In genomic region chr5:95393279-95393678, GRCh38 we compare ENCODE assay signal across 14 cellular contexts. TPM values are rescaled to one million over a fixed set of nuclear protein-coding genes. Genes with fewer than 3 reads are reported as not detected.
DNase-seq lines count a peak whose midpoint lies in the region; ATAC-seq and TF ChIP-seq lines count a peak whose summit lies in the region.
"Had no signal": no experiment of that assay in that cellular context is flagged by ENCODE, and none has a peak within 500 bp of the region (broad histone marks: within the 10 kb centered on the region; RNA-seq: fewer than 3 reads in every experiment).

No MANE protein-coding gene starts in this region.

- H4K20me1 ChIP-seq in HCT116 (ENCODE audit: insufficient read depth): no peaks in the 10 kb centered on the region
- no peaks in the 10 kb centered on the region for H4K20me1 ChIP-seq in PC-3 (ENCODE audit: low read length)

- H3K27me3 Mint-ChIP-seq in activated T-helper 17 cell treated with anti-CD3 and anti-CD28 coated beads, Interleukin-2, amount 50 U/mL, for 72 hours: peaks cover 8% of the 10 kb centered on the region

- no peak overlapping the region for H2AK5ac ChIP-seq in neuronal stem cell (ENCODE audit: low read depth, low read length)

- H3K9me2 ChIP-seq in HCT116 (ENCODE audit: insufficient read depth): no peaks in the 10 kb centered on the region
- no peaks in the 10 kb centered on the region for H3K9me2 ChIP-seq in PC-3 (replicated peaks; ENCODE audit: low read length)

- H3K79me2 ChIP-seq in HCT116 (ENCODE audit: insufficient read depth, low read length): no peaks in the 10 kb centered on the region
- no peaks in the 10 kb centered on the region for H3K79me2 ChIP-seq in PC-3 (ENCODE audit: low read length)

- H3K4me3 Mint-ChIP-seq in activated T-helper 17 cell treated with anti-CD3 and anti-CD28 coated beads, Interleukin-2, amount 50 U/mL, for 72 hours: no peak overlapping the region
- H3K4me3 Mint-ChIP-seq: CD8-positive, alpha-beta memory T cell had no signal

- no peak overlapping the region for H2BK120ac ChIP-seq in neuronal stem cell (ENCODE audit: low read depth, low read length)

- H3K9ac ChIP-seq in HCT116 (ENCODE audit: low read length) (no peak overlapping the region), PC-3 (ENCODE audit: low read length) (no peak overlapping the region), endocrine pancreas (ENCODE audit: control insufficient read depth, insufficient read depth, low read length) (no peak overlapping the region), neuronal stem cell (ENCODE audit: low read depth, low read length, poor library complexity) (no peak overlapping the region)

- H3K4me2 ChIP-seq in HCT116 (ENCODE audit: low read length) (no peak overlapping the region), PC-3 (ENCODE audit: low read length) (no peak overlapping the region), neuronal stem cell (ENCODE audit: insufficient read depth, low read length, poor library complexity, severe bottlenecking) (no peak overlapping the region)

- H3K79me1 ChIP-seq in neuronal stem cell (ENCODE audit: low read depth, low read length): no peaks in the 10 kb centered on the region

- no peaks in the 10 kb centered on the region for H3K36me3 Mint-ChIP-seq in activated T-helper 17 cell treated with anti-CD3 and anti-CD28 coated beads, Interleukin-2, amount 50 U/mL, for 72 hours (ENCODE audit: low read depth)
- H3K36me3 Mint-ChIP-seq: CD8-positive, alpha-beta memory T cell had no signal

- H3K9me3 Mint-ChIP-seq in activated T-helper 17 cell treated with anti-CD3 and anti-CD28 coated beads, Interleukin-2, amount 50 U/mL, for 72 hours: no peaks in the 10 kb centered on the region

- CTCF ChIA-PET in HCT116 (lab: Charles Lee) (no interaction called here), PC-3 (lab: Charles Lee) (no interaction called here)

- no peak overlapping the region for H3K4ac ChIP-seq in neuronal stem cell (ENCODE audit: low read length)

- H3K18ac ChIP-seq in neuronal stem cell (ENCODE audit: low read length): no peak overlapping the region

- RAD21 ChIA-PET in HCT116 (lab: Charles Lee; ENCODE audit: low non-redundant PET in 1 of 2, low total read pairs in 2 of 2, uncharacterized antibody in 2 of 2, unreplicated experiment in 2 of 2): no interaction called here

- BruUV-seq in HCT116 (replicated peaks; lab: Mats Ljungman, UMichigan) (no TSS peak), PC-3 (replicated peaks; lab: Mats Ljungman, UMichigan) (no TSS peak)

- H4K91ac ChIP-seq in neuronal stem cell (ENCODE audit: low read depth, low read length, poor library complexity): no peak overlapping the region

- no peak overlapping the region for H3K27ac Mint-ChIP-seq in activated T-helper 17 cell treated with anti-CD3 and anti-CD28 coated beads, Interleukin-2, amount 50 U/mL, for 72 hours
- H3K27ac Mint-ChIP-seq: CD8-positive, alpha-beta memory T cell had no signal

- H2AFZ ChIP-seq in HCT116 (ENCODE audit: low read depth, low read length, poor library complexity, severe bottlenecking) (peak overlapping the region; percentile 55), PC-3 (ENCODE audit: low read length) (peak overlapping the region; percentile 74; the same call in 1 of the 2 replicates), neuronal stem cell (ENCODE audit: low read length) (peak overlapping the region; percentile 67)

- no peaks in the 10 kb centered on the region for H3K4me1 Mint-ChIP-seq in activated T-helper 17 cell treated with anti-CD3 and anti-CD28 coated beads, Interleukin-2, amount 50 U/mL, for 72 hours
- H3K4me1 Mint-ChIP-seq: CD8-positive, alpha-beta memory T cell had no signal

- no peak overlapping the region for H4K8ac ChIP-seq in neuronal stem cell (ENCODE audit: low read depth, low read length)

- H2BK5ac ChIP-seq in neuronal stem cell (ENCODE audit: low read length): no peak overlapping the region

- no peak for TF ChIP-seq POLR2A in HCT116 (IDR thresholded peaks at IDR 0.05; ENCODE audit: borderline replicate concordance, extremely low read depth, insufficient read depth, insufficient read length)

- H3F3A ChIP-seq in PC-3 (ENCODE audit: low read length, unreplicated experiment): no peaks in the 10 kb centered on the region

- H3K9me3 ChIP-seq in HCT116 (ENCODE audit: control insufficient read depth in 1 of 2, insufficient read depth in 1 of 2, low read depth in 1 of 2, low read length in 2 of 2) (no peaks in the 10 kb centered on the region), PC-3 (ENCODE audit: low read length) (no peaks in the 10 kb centered on the region), endocrine pancreas (ENCODE audit: control insufficient read depth, low read length) (no peaks in the 10 kb centered on the region), neuronal stem cell (replicated peaks in 1 of 2; ENCODE audit: control insufficient read depth in 2 of 2, insufficient read depth in 1 of 2, low read depth in 1 of 2, low read length in 2 of 2) (no peaks in the 10 kb centered on the region), BE2C (no peaks in the 10 kb centered on the region; the same call in 1 of the 2 replicates)
- H3K9me3 ChIP-seq: Peyer's patch had no signal

- ATAC-seq in HCT116: no peak
- ATAC-seq in PC-3: no peak
- no peak for ATAC-seq in activated T-helper 17 cell treated with anti-CD3 and anti-CD28 coated beads, Interleukin-2, amount 50 U/mL, for 72 hours (replicated peaks)

- no peak overlapping the region for H3K27ac ChIP-seq in HCT116 (ENCODE audit: low read depth, low read length)
- no peak overlapping the region for H3K27ac ChIP-seq in PC-3 (ENCODE audit: low read length)
- H3K27ac ChIP-seq in neuronal stem cell (replicated peaks; ENCODE audit: low read length): no peak overlapping the region
- H3K27ac ChIP-seq: Peyer's patch had no signal

- POLR2A ChIA-PET in HCT116 (lab: Charles Lee): no interaction called here
- POLR2A ChIA-PET in PC-3 (lab: Charles Lee; ENCODE audit: unreplicated experiment): no interaction called here

- H3K23ac ChIP-seq in neuronal stem cell (ENCODE audit: low read depth, low read length, poor library complexity): no peak overlapping the region

- intact Hi-C loops in HCT116 (cut with micrococcal nuclease): no loop called here
- intact Hi-C loops in PC-3 (cut with micrococcal nuclease): no loop called here
- intact Hi-C loops in cardiac septum (cut with DNase I): no loop called here

- H3K4me3 ChIP-seq in HCT116 (replicated peaks in 1 of 2; ENCODE audit: low read depth in 1 of 2, low read length in 2 of 2) (no peak overlapping the region), PC-3 (ENCODE audit: low read length) (no peak overlapping the region), endocrine pancreas (ENCODE audit: control insufficient read depth, insufficient read depth, low read length) (peak overlapping the region; percentile 22), neuronal stem cell (ENCODE audit: low read length in 2 of 2) (no peak overlapping the region), BE2C (ENCODE audit: low read depth, low read length) (no peak overlapping the region)
- H3K4me3 ChIP-seq: Peyer's patch had no signal

- H3K14ac ChIP-seq in neuronal stem cell (ENCODE audit: low read length): no peak overlapping the region

- no peak overlapping the region for H2BK15ac ChIP-seq in neuronal stem cell (ENCODE audit: low read length)

- H3K36me3 ChIP-seq in HCT116 (ENCODE audit: control insufficient read depth in 1 of 2, insufficient read depth in 2 of 2, low read length in 2 of 2) (no peaks in the 10 kb centered on the region), PC-3 (ENCODE audit: low read depth, low read length) (no peaks in the 10 kb centered on the region), endocrine pancreas (ENCODE audit: control insufficient read depth, insufficient read depth, low read length) (no peaks in the 10 kb centered on the region), neuronal stem cell (replicated peaks in 1 of 2; ENCODE audit: control insufficient read depth in 2 of 2, insufficient read depth in 2 of 2, low read length in 2 of 2) (no peaks in the 10 kb centered on the region), BE2C (no peaks in the 10 kb centered on the region)
- H3K36me3 ChIP-seq: Peyer's patch had no signal

- H3K27me3 ChIP-seq in HCT116 (ENCODE audit: insufficient read depth, low read length): no peaks in the 10 kb centered on the region
- H3K27me3 ChIP-seq in PC-3 (ENCODE audit: low read length): no peaks in the 10 kb centered on the region
- H3K27me3 ChIP-seq in endocrine pancreas (ENCODE audit: control insufficient read depth, insufficient read depth, low read length): no peaks in the 10 kb centered on the region
- H3K27me3 ChIP-seq in neuronal stem cell (ENCODE audit: control insufficient read depth in 3 of 3, insufficient read depth in 3 of 3, low read depth in 1 of 3, low read length in 3 of 3): no peaks in the 10 kb centered on the region
- peaks cover 22% of the 10 kb centered on the region for H3K27me3 ChIP-seq in BE2C
- H3K27me3 ChIP-seq: Peyer's patch had no signal

- TF ChIP-seq RAD21 in HCT116 (IDR thresholded peaks at IDR 0.05; ENCODE audit: low read depth): no peak

- TF ChIP-seq CTCF in HCT116 (IDR thresholded peaks at IDR 0.05 in 2 of 3, conservative IDR thresholded peaks at IDR 0.05 in 1 of 3; ENCODE audit: borderline replicate concordance in 1 of 3, insufficient read depth in 1 of 3, low read depth in 2 of 3, low read length in 2 of 3) (no peak), PC-3 (conservative IDR thresholded peaks at IDR 0.05; ENCODE audit: low read depth, low read length) (no peak), BE2C (IDR thresholded peaks at IDR 0.05; ENCODE audit: low read depth, low read length) (no peak)

- WGBS in neuronal stem cell (ENCODE audit: extremely low coverage in 2 of 2, insufficient read length in 2 of 2, insufficient replicate concordance in 1 of 2), 2 donors: no CpG with 5 or more reads among the region's 1 CpG

- H3K4me1 ChIP-seq in HCT116 (ENCODE audit: control insufficient read depth in 1 of 2, insufficient read depth in 2 of 2, low read length in 2 of 2) (no peaks in the 10 kb centered on the region), PC-3 (ENCODE audit: insufficient read depth, low read length) (no peaks in the 10 kb centered on the region; the same call in 1 of the 2 replicates), endocrine pancreas (ENCODE audit: control insufficient read depth, insufficient read depth, low read length) (no peaks in the 10 kb centered on the region), neuronal stem cell (ENCODE audit: control insufficient read depth in 2 of 2, insufficient read depth in 1 of 2, low read depth in 1 of 2, low read length in 2 of 2) (peaks cover 0 to 6% of the 10 kb centered on the region in 2 donors), BE2C (no peaks in the 10 kb centered on the region)
- H3K4me1 ChIP-seq: Peyer's patch had no signal

- no peak for DNase-seq in HCT116 (ENCODE audit: low read depth, low spot score)
- no peak for DNase-seq in PC-3
- no peak for DNase-seq in neuronal stem cell (ENCODE audit: low spot score)
- no peak for DNase-seq in cardiac septum (ENCODE audit: low spot score)
- no peak for DNase-seq in BE2C
- DNase-seq: CD8-positive, alpha-beta memory T cell; HCEC 1CT; KG1; NCI-H1930; NCI-H2171; Peyer's patch; SHP77 treated with DMSO at 0.1 percent for 48 hours had no signal

- H2BK12ac ChIP-seq in neuronal stem cell (ENCODE audit: low read length): no peak overlapping the region

RNA-seq across cellular contexts. Expression of gene FAM81B, which starts 2.1 kb away (rescaled TPM):
- total RNA-seq in HCT116 (2021; ENCODE audit: unreplicated experiment) (not detected), PC-3 (2014; rRNA removed) (not detected in 2 replicates), cardiac septum (not detected)
- 0.12 TPM in 1 of 2 replicates, not detected in the other for polyA plus RNA-seq in HCT116 (2012)
- 0.13 TPM for polyA plus RNA-seq in neuronal stem cell (2013, experiment 1 of 2)
- polyA plus RNA-seq in neuronal stem cell (2013, experiment 2 of 2): 0.10 TPM
- not detected for polyA plus RNA-seq in BE2C (2012; ENCODE audit: insufficient read depth, insufficient read length, low read depth)
- total RNA-seq in activated T-helper 17 cell treated with anti-CD3 and anti-CD28 coated beads, Interleukin-2, amount 50 U/mL, for 72 hours: not detected
- total RNA-seq: CD8-positive, alpha-beta memory T cell; Peyer's patch had no signal
- polyA plus RNA-seq: CD8-positive, alpha-beta memory T cell had no signal
